ENCODE assay signal across 14 cellular contexts in the genomic region with DNA sequence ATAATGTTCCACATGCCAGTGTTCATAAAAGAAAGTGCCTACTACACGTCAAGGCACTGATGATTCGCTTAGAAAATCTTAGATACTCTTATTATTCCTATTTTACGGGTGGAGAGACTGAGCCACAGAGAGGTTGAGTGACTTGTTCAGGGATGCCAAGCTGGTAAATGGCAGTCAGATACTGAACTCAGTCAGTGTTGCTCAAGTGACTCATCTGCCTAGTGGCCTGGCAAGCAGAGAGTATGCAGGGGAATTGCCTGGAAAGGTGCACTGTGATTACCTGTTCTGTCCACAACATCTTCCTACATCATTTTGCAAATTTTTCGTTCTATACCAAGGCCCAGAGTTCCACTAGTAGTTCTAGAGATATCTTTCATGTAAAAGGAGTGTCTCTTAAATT.
A peak's percentile ranks its signal among the peaks of the same experiment; 100 is the strongest.
DNase-seq lines count a peak whose midpoint lies in the region; ATAC-seq and TF ChIP-seq lines count a peak whose summit lies in the region.
"Had no signal": no experiment of that assay in that cellular context is flagged by ENCODE, and none has a peak within 500 bp of the region (broad histone marks: within the 10 kb centered on the region; RNA-seq: fewer than 3 reads in every experiment).

No MANE protein-coding gene starts in this region.

- peaks cover 98% of the 10 kb centered on the region for H3K79me2 ChIP-seq in Loucy (ENCODE audit: insufficient read depth, low read length)
- H3K79me2 ChIP-seq in SK-N-SH (ENCODE audit: insufficient read depth): peaks cover 82% of the 10 kb centered on the region

- no peak overlapping the region for H3K27ac Mint-ChIP-seq in stimulated activated naive CD8-positive, alpha-beta T cell treated with anti-CD3 and anti-CD28 coated beads, Interleukin-15, amount 100 ng/mL, for 72 hours
- H3K27ac Mint-ChIP-seq: B cell; effector memory CD8-positive, alpha-beta T cell; natural killer cell had no signal

- TF ChIP-seq CTCF in Loucy (conservative IDR thresholded peaks at IDR 0.05; ENCODE audit: low read length) (no peak), epithelial cell of esophagus (IDR thresholded peaks at IDR 0.05; ENCODE audit: insufficient read depth, low read depth, low read length, missing control alignments) (no peak), SK-N-SH (IDR thresholded peaks at IDR 0.05) (no peak)

- H3F3A ChIP-seq in Loucy (ENCODE audit: low read depth) (0 out of 2 replicates have a peak, but pooled peaks cover 3% of the 10 kb centered on the region), SK-N-SH (replicated peaks; ENCODE audit: insufficient read depth) (peaks cover 20% of the 10 kb centered on the region)

- no peak overlapping the region for H3K4me3 Mint-ChIP-seq in stimulated activated naive CD8-positive, alpha-beta T cell treated with anti-CD3 and anti-CD28 coated beads, Interleukin-15, amount 100 ng/mL, for 72 hours
- H3K4me3 Mint-ChIP-seq: B cell; effector memory CD8-positive, alpha-beta T cell; natural killer cell had no signal

- H3K4me3 ChIP-seq in Loucy (ENCODE audit: low read length, poor library complexity, severe bottlenecking) (peak overlapping the region; percentile 58), epithelial cell of esophagus (ENCODE audit: low read length) (no peak overlapping the region), SK-N-SH (ENCODE audit: low read depth in 2 of 2, low read length in 1 of 2) (no peak overlapping the region)
- H3K4me3 ChIP-seq: K562, smooth muscle cell had no signal

- peak overlapping the region; percentile 75 for H3K4me2 ChIP-seq in Loucy (ENCODE audit: low read depth, low read length, poor library complexity, severe bottlenecking)
- H3K4me2 ChIP-seq in SK-N-SH: no peak overlapping the region
- H3K4me2 ChIP-seq: smooth muscle cell had no signal

- H3K9me3 Mint-ChIP-seq in stimulated activated naive CD8-positive, alpha-beta T cell treated with anti-CD3 and anti-CD28 coated beads, Interleukin-15, amount 100 ng/mL, for 72 hours: no peaks in the 10 kb centered on the region
- H3K9me3 Mint-ChIP-seq: effector memory CD8-positive, alpha-beta T cell; natural killer cell had no signal

- POLR2A ChIA-PET in SK-N-SH (lab: Yijun Ruan, JAX): no interaction called here

- TF ChIP-seq RAD21 in SK-N-SH (IDR thresholded peaks at IDR 0.05; ENCODE audit: low read length): no peak

- H3K36me3 ChIP-seq in Loucy (ENCODE audit: insufficient read depth, low read length): no peaks in the 10 kb centered on the region
- H3K36me3 ChIP-seq in SK-N-SH (replicated peaks in 1 of 2; ENCODE audit: control insufficient read depth in 1 of 2, insufficient read depth in 2 of 2, low read length in 1 of 2): no peaks in the 10 kb centered on the region

- H4K20me1 ChIP-seq in Loucy (ENCODE audit: insufficient read depth, low read length, poor library complexity, severe bottlenecking): peaks cover 17% of the 10 kb centered on the region
- H4K20me1 ChIP-seq in SK-N-SH (ENCODE audit: insufficient read depth): 0 out of 2 replicates have a peak, but pooled peaks cover 7% of the 10 kb centered on the region

- H3K4me1 ChIP-seq in Loucy (ENCODE audit: insufficient read depth, low read length, poor library complexity, severe bottlenecking) (peaks cover 73% of the 10 kb centered on the region), SK-N-SH (ENCODE audit: control insufficient read depth in 1 of 2, insufficient read depth in 2 of 2, low read depth in 1 of 2, low read length in 1 of 2) (peaks cover 6 to 11% of the 10 kb centered on the region in 2 experiments; a peak in 3 of 4 replicates)

- H3K4me1 Mint-ChIP-seq in stimulated activated naive CD8-positive, alpha-beta T cell treated with anti-CD3 and anti-CD28 coated beads, Interleukin-15, amount 100 ng/mL, for 72 hours: peaks cover 70% of the 10 kb centered on the region

- H3K27ac ChIP-seq in SK-N-SH (ENCODE audit: low read depth in 2 of 2, low read length in 1 of 2): no peak overlapping the region
- H3K27ac ChIP-seq: SK-N-MC had no signal

- H3K27me3 ChIP-seq in Loucy (ENCODE audit: insufficient read depth, low read length, poor library complexity, severe bottlenecking): no peaks in the 10 kb centered on the region
- no peaks in the 10 kb centered on the region for H3K27me3 ChIP-seq in SK-N-SH (ENCODE audit: insufficient read depth)

- no peak for TF ChIP-seq EP300 in SK-N-SH (IDR thresholded peaks at IDR 0.05; ENCODE audit: borderline replicate concordance in 1 of 2, low read depth in 1 of 2, low read length in 1 of 2)

- peaks cover 7% of the 10 kb centered on the region for H3K27me3 Mint-ChIP-seq in stimulated activated naive CD8-positive, alpha-beta T cell treated with anti-CD3 and anti-CD28 coated beads, Interleukin-15, amount 100 ng/mL, for 72 hours
- H3K27me3 Mint-ChIP-seq: effector memory CD8-positive, alpha-beta T cell had no signal

- H3K9me3 ChIP-seq in Loucy (ENCODE audit: insufficient read depth, low read depth, low read length) (no peaks in the 10 kb centered on the region), SK-N-SH (no peaks in the 10 kb centered on the region)

- WGBS in SK-N-SH (ENCODE audit: low lambda C conversion rate): 95% methylated on average over 4 of the region's 4 CpGs

- CTCF ChIA-PET in SK-N-SH (lab: Yijun Ruan, JAX): no interaction called here

- no peak overlapping the region for H3K9ac ChIP-seq in Loucy (ENCODE audit: low read depth, low read length, poor library complexity, severe bottlenecking)
- no peak overlapping the region for H3K9ac ChIP-seq in SK-N-SH

- H2AFZ ChIP-seq in Loucy (ENCODE audit: low read length) (no peak overlapping the region), SK-N-SH (ENCODE audit: low read depth) (no peak overlapping the region)

- DNase-seq in stimulated activated CD4-positive, alpha-beta T cell treated with anti-CD3 and anti-CD28 coated beads, Interleukin-12 subunit alpha, Interleukin-12 subunit beta, amount 100 ng/mL, for 48 hours (ENCODE audit: low read depth in 2 of 3, low spot score in 1 of 3): peak in 2 of 3 donors; percentile 2 to 5
- no peak for DNase-seq in stimulated activated CD4-positive, alpha-beta T cell treated with anti-CD3 and anti-CD28 coated beads, Interleukin-4, amount 100 ng/mL, for 4 hours
- DNase-seq in epithelial cell of esophagus (ENCODE audit: low read depth) (peak; percentile 72), GOT3 (lab: John Stamatoyannopoulos, UW) (no peak), SK-N-SH (no peak)
- DNase-seq in stimulated activated naive CD8-positive, alpha-beta T cell treated with anti-CD3 and anti-CD28 coated beads, Interleukin-15, amount 100 ng/mL, for 72 hours: no peak
- DNase-seq: effector memory CD8-positive, alpha-beta T cell; natural killer cell; NCI-H1436 treated with DMSO at 0.1 percent for 48 hours had no signal

- H3K9me2 ChIP-seq in Loucy (replicated peaks; ENCODE audit: low read depth, low read length) (no peaks in the 10 kb centered on the region), SK-N-SH (no peaks in the 10 kb centered on the region)

- peak; percentile 70 for ATAC-seq in stimulated activated naive CD8-positive, alpha-beta T cell treated with anti-CD3 and anti-CD28 coated beads, Interleukin-15, amount 100 ng/mL, for 72 hours
- ATAC-seq: effector memory CD8-positive, alpha-beta T cell; K562; natural killer cell had no signal

TF ChIP-seq in SK-N-SH, 30 proteins besides CTCF, POLR2A, EP300 and RAD21:
- TF ChIP-seq FOXJ3 (CRISPR knock-in tag; IDR thresholded peaks at IDR 0.05): no peak
- no peak for TF ChIP-seq NFIC (IDR thresholded peaks at IDR 0.05; ENCODE audit: borderline replicate concordance)
- no peak for TF ChIP-seq SMC3 (IDR thresholded peaks at IDR 0.05; ENCODE audit: low read depth, low read length)

Comparison
In these comparisons a context has a peak if more than half of its experiments do, and no peak if none do; other contexts are left out.
1. DNase-seq: peak in stimulated activated CD4-positive, alpha-beta T cell treated with anti-CD3 and anti-CD28 coated beads, Interleukin-12 subunit alpha, Interleukin-12 subunit beta, amount 100 ng/mL, for 48 hours (2 of 3) and epithelial cell of esophagus (single experiment); none in stimulated activated CD4-positive, alpha-beta T cell treated with anti-CD3 and anti-CD28 coated beads, Interleukin-4, amount 100 ng/mL, for 4 hours (0 of 2), stimulated activated naive CD8-positive, alpha-beta T cell treated with anti-CD3 and anti-CD28 coated beads, Interleukin-15, amount 100 ng/mL, for 72 hours (0 of 2), GOT3 (single experiment) and SK-N-SH (single experiment).